8 cellular contexts compared by ENCODE assay signal in genomic region chr17:43701318-43701743, GRCh38. TPM values are rescaled to one million over a fixed set of nuclear protein-coding genes. Genes with fewer than 3 reads are reported as not detected.
DNase-seq lines count a peak whose midpoint lies in the region; ATAC-seq and TF ChIP-seq lines count a peak whose summit lies in the region.

No MANE protein-coding gene starts in this region.

- H3K27ac ChIP-seq in thyroid gland (no peak overlapping the region), dorsolateral prefrontal cortex (no peak overlapping the region)

- H3K36me3 ChIP-seq in thyroid gland: no peaks in the 10 kb centered on the region

- 53 to 67% methylated on average over 16 of the region's 16 CpGs for WGBS in thyroid gland, 2 donors

- H3K27me3 ChIP-seq in thyroid gland (no peaks in the 10 kb centered on the region), dorsolateral prefrontal cortex (no peaks in the 10 kb centered on the region)

- DNase-seq in GDM1 (lab: John Stamatoyannopoulos, UW) (peak; percentile 52), HT1080 (ENCODE audit: low read depth) (peak; percentile 92), non-pigmented ciliary epithelial cell (ENCODE audit: low read depth) (peak; percentile 76), NCI-H2029 (lab: John Stamatoyannopoulos, UW) (no peak), thyroid gland (no peak), dorsolateral prefrontal cortex (no peak)
- DNase-seq in activated T-cell treated with anti-CD3 and anti-CD28 coated beads, Interleukin-2, amount 50 U/mL, for 48 hours: peak; percentile 73 to 78

- H3K4me1 ChIP-seq in thyroid gland: peaks cover 0 to 5% of the 10 kb centered on the region in 2 donors

- no peak for TF ChIP-seq CTCF in thyroid gland (IDR thresholded peaks at IDR 0.05)
- TF ChIP-seq CTCF in dorsolateral prefrontal cortex (IDR thresholded peaks at IDR 0.05 in 54 of 56, conservative IDR thresholded peaks at IDR 0.05 in 2 of 56; ENCODE audit: low read depth in 1 of 56, partially characterized antibody in 56 of 56): no peak

- intact Hi-C loops in thyroid gland (cut with DNase I) (no loop called here), dorsolateral prefrontal cortex (cut with DNase I) (no loop called here)

- no peak for TF ChIP-seq POLR2A in thyroid gland (IDR thresholded peaks at IDR 0.05)

- H3K4me3 ChIP-seq in thyroid gland (replicated peaks in 1 of 3) (no peak overlapping the region), dorsolateral prefrontal cortex (no peak overlapping the region)

- no peak for ATAC-seq in GM18870 (IDR thresholded peaks at IDR 0.05; ENCODE audit: unreplicated experiment)

- H3K9me3 ChIP-seq in thyroid gland: no peaks in the 10 kb centered on the region

RNA-seq across cellular contexts. Expression of gene MEOX1, which starts 39.6 kb away (rescaled TPM):
- total RNA-seq in HT1080 (2014; rRNA removed; shearing (Covaris generic)): not detected in 2 replicates
- polyA plus RNA-seq in HT1080 (2015; cell fraction: cytosol; rRNA removed): not detected in 2 replicates
- not detected in 2 replicates for polyA plus RNA-seq in HT1080 (2015; cell fraction: nucleus; rRNA removed)
- total RNA-seq in thyroid gland (1 to 10 TPM in 3 of 4 donors, not detected in 1; 1.1 to 1.9 (median 1.4) TPM), dorsolateral prefrontal cortex (not detected)

RNA-seq across cellular contexts. Expression of gene SOST, which starts 57.3 kb away (rescaled TPM):
- not detected in 2 replicates for total RNA-seq in HT1080 (2014; rRNA removed; shearing (Covaris generic))
- not detected in 2 replicates for polyA plus RNA-seq in HT1080 (2015; cell fraction: cytosol; rRNA removed)
- not detected in 2 replicates for polyA plus RNA-seq in HT1080 (2015; cell fraction: nucleus; rRNA removed)
- total RNA-seq in thyroid gland: not detected
- total RNA-seq in dorsolateral prefrontal cortex: 1 to 10 TPM in 1 of 120 experiments, under 1 TPM in 20, not detected in 99; 0.14 to 1.1 (median 0.29) TPM

Comparison
In these comparisons a context has a peak if more than half of its experiments do, and no peak if none do; other contexts are left out.
1. DNase-seq: peak in GDM1 (single experiment), HT1080 (single experiment), activated T-cell treated with anti-CD3 and anti-CD28 coated beads, Interleukin-2, amount 50 U/mL, for 48 hours (2 of 2) and non-pigmented ciliary epithelial cell (single experiment); none in NCI-H2029 (single experiment), thyroid gland (0 of 2) and dorsolateral prefrontal cortex (0 of 10).